9 cellular contexts compared by ENCODE assay signal in the genomic region with DNA sequence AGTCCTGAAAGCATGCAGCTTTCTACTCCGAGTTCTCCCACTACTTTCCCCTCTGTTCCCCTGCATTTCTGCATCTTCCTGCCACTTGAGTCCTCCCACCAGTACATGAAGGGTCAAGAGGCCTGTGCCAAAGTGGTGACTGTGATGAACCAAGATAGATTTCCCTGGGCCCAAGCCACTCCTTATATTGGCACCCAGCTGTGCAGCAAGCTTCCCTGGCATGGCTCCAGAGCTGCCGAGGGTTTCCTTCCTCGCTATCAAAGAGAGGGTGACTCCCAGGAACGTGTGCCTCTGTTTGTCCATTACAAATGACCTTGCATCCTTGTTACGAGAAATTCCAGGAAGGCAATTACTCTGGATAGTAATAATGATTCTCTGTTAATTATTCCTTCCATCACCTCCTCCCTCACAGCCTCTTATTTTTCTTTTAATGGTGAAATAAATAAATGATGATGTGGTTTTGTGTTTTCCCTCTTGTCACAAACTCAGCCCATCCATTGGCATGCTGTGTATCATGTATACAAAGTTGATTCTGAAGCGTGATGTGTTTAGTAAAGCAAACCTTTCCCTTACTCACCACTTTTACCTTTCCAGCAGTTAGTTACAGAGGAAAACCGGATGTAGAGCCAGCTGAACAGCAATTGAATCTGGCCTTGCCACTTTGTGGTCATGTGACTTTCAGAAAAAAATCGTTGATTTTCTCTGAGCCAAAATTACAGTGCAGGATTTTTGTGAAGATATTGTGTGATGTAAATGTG. TPM values are rescaled to one million over a fixed set of nuclear protein-coding genes. Genes with fewer than 3 reads are reported as not detected.
DNase-seq lines count a peak whose midpoint lies in the region; FAIRE-seq and TF ChIP-seq lines count a peak whose summit lies in the region.
"Had no signal": no experiment of that assay in that cellular context is flagged by ENCODE, and none has a peak within 500 bp of the region (broad histone marks: within the 10 kb centered on the region; RNA-seq: fewer than 3 reads in every experiment).

No MANE protein-coding gene starts in this region.

- no peaks in the 10 kb centered on the region for H3K27me3 ChIP-seq in keratinocyte (ENCODE audit: control insufficient read depth, extremely low read depth, insufficient read depth, low read length)
- H3K27me3 ChIP-seq in suprapubic skin, result no peaks in the 10 kb centered on the region

- peak; percentile 40 for DNase-seq in NCI-H1092 treated with DMSO at 0.1 percent for 48 hours (lab: John Stamatoyannopoulos, UW)
- DNase-seq in astrocyte of the hippocampus (ENCODE audit: low read depth, low spot score), result peak; percentile 23
- no peak for DNase-seq in keratinocyte (ENCODE audit: low read depth, low spot score)
- peak in 1 of 2 donors; percentile 76 for DNase-seq in suprapubic skin (ENCODE audit: low spot score in 2 of 2)
- DNase-seq in stimulated activated CD4-positive, alpha-beta T cell treated with anti-CD3 and anti-CD28 coated beads, Interleukin-12 subunit alpha, Interleukin-12 subunit beta, amount 100 ng/mL, for 4 hours, result no peak
- DNase-seq in D341Med (ENCODE audit: low spot score), result no peak
- no peak for DNase-seq in GM03348 (ENCODE audit: low spot score)
- DNase-seq: NCI-H1694 treated with DMSO at 0.1 percent for 48 hours; stimulated activated CD4-positive, alpha-beta T cell treated with anti-CD3 and anti-CD28 coated beads, Interleukin-4, amount 100 ng/mL, for 24 hours had no signal

- 26% methylated on average over 8 of the region's 8 CpGs for WGBS in suprapubic skin

- H3K27ac ChIP-seq in keratinocyte (ENCODE audit: control insufficient read depth, insufficient read depth, low read length) (no peak overlapping the region), suprapubic skin (peak overlapping the region; percentile 47)

- H3K9me1 ChIP-seq in keratinocyte (ENCODE audit: control insufficient read depth, extremely low read depth, insufficient read depth, low read length), result no peaks in the 10 kb centered on the region

- H3K4me1 ChIP-seq in keratinocyte (ENCODE audit: control insufficient read depth, extremely low read depth, insufficient read depth, low read length), result peaks cover 24% of the 10 kb centered on the region
- H3K4me1 ChIP-seq in suprapubic skin, result peaks cover 38% of the 10 kb centered on the region

- TF ChIP-seq CTCF in keratinocyte (optimal IDR thresholded peaks at IDR 0.05 in 1 of 3, IDR thresholded peaks at IDR 0.05 in 1 of 3, conservative IDR thresholded peaks at IDR 0.05 in 1 of 3; ENCODE audit: extremely low read depth in 1 of 3, insufficient read depth in 2 of 3, low read length in 3 of 3), result no peak
- no peak for TF ChIP-seq CTCF in suprapubic skin (IDR thresholded peaks at IDR 0.05)

- TF ChIP-seq EP300 in suprapubic skin (IDR thresholded peaks at IDR 0.05), result no peak

- peak overlapping the region; percentile 48 for H2AFZ ChIP-seq in keratinocyte (ENCODE audit: control insufficient read depth, low read length)

- H3K79me2 ChIP-seq in keratinocyte (ENCODE audit: control insufficient read depth, insufficient read depth, low read length), result peaks cover 6% of the 10 kb centered on the region

- no peak for FAIRE-seq in keratinocyte (lab: Jason Lieb, UNC)

- H3K36me3 ChIP-seq in keratinocyte (ENCODE audit: control insufficient read depth in 2 of 2, extremely low read depth in 1 of 2, insufficient read depth in 2 of 2, low read length in 2 of 2) (no peaks in the 10 kb centered on the region), suprapubic skin (no peaks in the 10 kb centered on the region)

- dilution Hi-C loops in keratinocyte (cut with MboI; ENCODE audit: extremely low pct_ligation_motif_present, low sequenced_read_pairs), result no loop called here

- no peaks in the 10 kb centered on the region for H3K9me3 ChIP-seq in keratinocyte (ENCODE audit: control insufficient read depth, low read depth, low read length)
- H3K9me3 ChIP-seq in suprapubic skin, result no peaks in the 10 kb centered on the region

- H4K20me1 ChIP-seq in keratinocyte (ENCODE audit: control insufficient read depth, extremely low read depth, insufficient read depth, low read length), result no peaks in the 10 kb centered on the region

- H3K9ac ChIP-seq in keratinocyte (ENCODE audit: control insufficient read depth, extremely low read depth, insufficient read depth, low read length), result no peak overlapping the region

- peak overlapping the region; percentile 15 for H3K4me2 ChIP-seq in keratinocyte (ENCODE audit: control insufficient read depth, extremely low read depth, insufficient read depth, low read depth, low read length)

- H3K4me3 ChIP-seq in keratinocyte (ENCODE audit: control insufficient read depth in 2 of 3, extremely low read depth in 1 of 3, insufficient read depth in 2 of 3, low read depth in 1 of 3, low read length in 3 of 3) (no peak overlapping the region), suprapubic skin (no peak overlapping the region)

- no peak for TF ChIP-seq POLR2A in suprapubic skin (IDR thresholded peaks at IDR 0.05)

RNA-seq across cellular contexts. Expression of a gene that starts 8.3 kb away (rescaled TPM):
- 37.8 to 47.7 TPM (median 43.0 TPM) in 3 replicates for polyA plus RNA-seq in keratinocyte
- 15.7 TPM for polyA plus RNA-seq in keratinocyte (2011; ENCODE audit: low read depth)
- polyA plus RNA-seq in keratinocyte (2011; cell fraction: cytosol; rRNA removed), result 35.3 and 57.1 TPM in 2 replicates
- 36.9 and 45.8 TPM in 2 replicates for polyA plus RNA-seq in keratinocyte (2011; cell fraction: nucleus; rRNA removed)
- 39.3 and 49.9 TPM in 2 replicates for polyA plus RNA-seq in keratinocyte (2012; ENCODE audit: low replicate concordance)
- 11.3 to 25.0 TPM (median 21.3 TPM) in 3 replicates for polyA minus RNA-seq in keratinocyte
- polyA minus RNA-seq in keratinocyte (2011; cell fraction: cytosol; rRNA and poly(A)+ RNA removed), result 15.3 TPM
- polyA minus RNA-seq in keratinocyte (2011; cell fraction: nucleus; rRNA and poly(A)+ RNA removed), result 11.4 and 13.8 TPM in 2 replicates
- total RNA-seq in suprapubic skin, result 10 to 100 TPM; 31.7 to 37.4 (median 35.5) TPM

RNA-seq across cellular contexts. Expression of a gene that starts 14.7 kb away (rescaled TPM):
- polyA plus RNA-seq in keratinocyte, result 27.2 to 36.0 TPM (median 35.5 TPM) in 3 replicates
- polyA plus RNA-seq in keratinocyte (2011; ENCODE audit: low read depth), result 34.5 TPM
- 13.1 and 21.4 TPM in 2 replicates for polyA plus RNA-seq in keratinocyte (2011; cell fraction: cytosol; rRNA removed)
- polyA plus RNA-seq in keratinocyte (2011; cell fraction: nucleus; rRNA removed), result 44.5 and 53.7 TPM in 2 replicates
- 33.8 and 50.7 TPM in 2 replicates for polyA plus RNA-seq in keratinocyte (2012; ENCODE audit: low replicate concordance)
- polyA minus RNA-seq in keratinocyte, result 34.8 to 49.0 TPM (median 45.2 TPM) in 3 replicates
- polyA minus RNA-seq in keratinocyte (2011; cell fraction: cytosol; rRNA and poly(A)+ RNA removed), result 31.7 TPM
- polyA minus RNA-seq in keratinocyte (2011; cell fraction: nucleus; rRNA and poly(A)+ RNA removed), result 59.9 and 88.3 TPM in 2 replicates
- total RNA-seq in suprapubic skin, result 10 to 100 TPM; 30.7 to 65.9 (median 49.4) TPM

RNA-seq across cellular contexts. Expression of a gene that starts 25.8 kb away (rescaled TPM):
- not detected in 3 replicates for polyA plus RNA-seq in keratinocyte
- not detected for polyA plus RNA-seq in keratinocyte (2011; ENCODE audit: low read depth)
- not detected in 2 replicates for polyA plus RNA-seq in keratinocyte (2011; cell fraction: cytosol; rRNA removed)
- polyA plus RNA-seq in keratinocyte (2011; cell fraction: nucleus; rRNA removed), result not detected in 2 replicates
- not detected in 2 replicates for polyA plus RNA-seq in keratinocyte (2012; ENCODE audit: low replicate concordance)
- not detected in 3 replicates for polyA minus RNA-seq in keratinocyte
- polyA minus RNA-seq in keratinocyte (2011; cell fraction: cytosol; rRNA and poly(A)+ RNA removed), result not detected
- not detected in 2 replicates for polyA minus RNA-seq in keratinocyte (2011; cell fraction: nucleus; rRNA and poly(A)+ RNA removed)
- total RNA-seq in suprapubic skin, result not detected

RNA-seq across cellular contexts. Expression of a gene that starts 49.9 kb away (rescaled TPM):
- polyA plus RNA-seq in keratinocyte, result not detected in 3 replicates
- polyA plus RNA-seq in keratinocyte (2011; ENCODE audit: low read depth), result not detected
- polyA plus RNA-seq in keratinocyte (2011; cell fraction: cytosol; rRNA removed), result not detected in 2 replicates
- not detected in 2 replicates for polyA plus RNA-seq in keratinocyte (2011; cell fraction: nucleus; rRNA removed)
- not detected in 2 replicates for polyA plus RNA-seq in keratinocyte (2012; ENCODE audit: low replicate concordance)
- polyA minus RNA-seq in keratinocyte, result not detected in 3 replicates
- not detected for polyA minus RNA-seq in keratinocyte (2011; cell fraction: cytosol; rRNA and poly(A)+ RNA removed)
- polyA minus RNA-seq in keratinocyte (2011; cell fraction: nucleus; rRNA and poly(A)+ RNA removed), result not detected in 2 replicates
- not detected for total RNA-seq in suprapubic skin

Comparison
In these comparisons a context has a peak if more than half of its experiments do, and no peak if none do; other contexts are left out.
1. DNase-seq: peak in NCI-H1092 treated with DMSO at 0.1 percent for 48 hours (single experiment) and astrocyte of the hippocampus (single experiment); none in keratinocyte (single experiment), stimulated activated CD4-positive, alpha-beta T cell treated with anti-CD3 and anti-CD28 coated beads, Interleukin-12 subunit alpha, Interleukin-12 subunit beta, amount 100 ng/mL, for 4 hours (single experiment), D341Med (single experiment) and GM03348 (single experiment).